ENCODE assay signal across 8 cellular contexts in the genomic region with DNA sequence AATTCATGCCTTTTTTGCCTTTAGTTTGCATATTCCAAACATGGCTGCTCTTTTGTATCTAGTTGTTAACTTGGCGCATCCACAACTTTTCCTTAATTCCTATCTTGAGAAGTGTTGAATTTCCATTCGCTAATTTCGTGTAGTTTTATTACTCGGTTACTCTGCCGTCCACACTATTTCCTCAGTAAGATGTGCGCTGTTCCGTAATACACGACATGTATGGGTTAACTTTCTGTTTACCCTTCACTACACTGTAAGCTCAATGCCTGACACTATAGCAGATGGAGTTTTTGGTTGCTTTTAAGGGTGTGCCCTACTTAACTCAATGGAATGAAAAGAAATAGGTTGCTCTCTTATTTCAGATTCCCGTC. TPM values are rescaled to one million over a fixed set of nuclear protein-coding genes. Genes with fewer than 3 reads are reported as not detected.
DNase-seq lines count a peak whose midpoint lies in the region; ATAC-seq and TF ChIP-seq lines count a peak whose summit lies in the region.

No MANE protein-coding gene starts in this region.

- dilution Hi-C loops in mammary epithelial cell (cut with HindIII; ENCODE audit: low sequenced_read_pairs): no loop called here

- BruUV-seq in mammary epithelial cell (replicated peaks; lab: Mats Ljungman, UMichigan): no TSS peak

- peaks cover 38% of the 10 kb centered on the region for H3K36me3 ChIP-seq in mammary epithelial cell (ENCODE audit: insufficient read depth, low read length)

- peak overlapping the region; percentile 92 for H3K4me3 Mint-ChIP-seq in stimulated activated naive CD8-positive, alpha-beta T cell treated with anti-CD3 and anti-CD28 coated beads, Interleukin-15, Interleukin-2, amounts not matched to agents 100 ng/mL and 50 ng/mL, for 24 hours
- H3K4me3 Mint-ChIP-seq in mesothelial cell of epicardium: peak overlapping the region; percentile 91

- H3K4me2 ChIP-seq in mammary epithelial cell (ENCODE audit: insufficient read depth, low read depth, low read length): peak overlapping the region; percentile 98

- peaks cover 64% of the 10 kb centered on the region for H3K4me1 Mint-ChIP-seq in stimulated activated naive CD8-positive, alpha-beta T cell treated with anti-CD3 and anti-CD28 coated beads, Interleukin-15, Interleukin-2, amounts not matched to agents 100 ng/mL and 50 ng/mL, for 24 hours (ENCODE audit: low read depth)
- peaks cover 24% of the 10 kb centered on the region for H3K4me1 Mint-ChIP-seq in mesothelial cell of epicardium

- 5% methylated on average over 9 of the region's 9 CpGs for WGBS in mammary epithelial cell (ENCODE audit: low coverage, missing lambda C conversion rate)

- peaks cover 19% of the 10 kb centered on the region for H3K4me1 ChIP-seq in mammary epithelial cell (ENCODE audit: insufficient read depth, low read length)

- H3K79me2 ChIP-seq in mammary epithelial cell (ENCODE audit: insufficient read depth, low read length): peaks cover 53% of the 10 kb centered on the region

- peak overlapping the region; percentile 100 for H3K27ac Mint-ChIP-seq in stimulated activated naive CD8-positive, alpha-beta T cell treated with anti-CD3 and anti-CD28 coated beads, Interleukin-15, Interleukin-2, amounts not matched to agents 100 ng/mL and 50 ng/mL, for 24 hours
- peak overlapping the region; percentile 83 for H3K27ac Mint-ChIP-seq in mesothelial cell of epicardium

- no peaks in the 10 kb centered on the region for H3K9me3 ChIP-seq in mammary epithelial cell (replicated peaks; ENCODE audit: insufficient read depth, low read length)

- ATAC-seq in stimulated activated naive CD8-positive, alpha-beta T cell treated with anti-CD3 and anti-CD28 coated beads, Interleukin-15, Interleukin-2, amounts not matched to agents 100 U/mL and 50 U/mL, for 24 hours: no peak
- ATAC-seq in HG03378 (IDR thresholded peaks at IDR 0.05; ENCODE audit: unreplicated experiment) (no peak), HG02852 (IDR thresholded peaks at IDR 0.05; ENCODE audit: unreplicated experiment) (no peak)

- intact Hi-C loops in mammary epithelial cell (cut with micrococcal nuclease): loop anchor here (2.0 kb wide), 1 partner anchor 92 kb away; no protein-coding TSS in a partner anchor

- H3K27ac ChIP-seq in mammary epithelial cell (ENCODE audit: insufficient read depth, low read depth, low read length): peak overlapping the region; percentile 93

- H3K27me3 Mint-ChIP-seq in stimulated activated naive CD8-positive, alpha-beta T cell treated with anti-CD3 and anti-CD28 coated beads, Interleukin-15, Interleukin-2, amounts not matched to agents 100 ng/mL and 50 ng/mL, for 24 hours: no peaks in the 10 kb centered on the region
- no peaks in the 10 kb centered on the region for H3K27me3 Mint-ChIP-seq in mesothelial cell of epicardium (ENCODE audit: low read depth)

- peaks cover 58% of the 10 kb centered on the region for H3K36me3 Mint-ChIP-seq in stimulated activated naive CD8-positive, alpha-beta T cell treated with anti-CD3 and anti-CD28 coated beads, Interleukin-15, Interleukin-2, amounts not matched to agents 100 ng/mL and 50 ng/mL, for 24 hours (ENCODE audit: low read depth)
- peaks cover 22% of the 10 kb centered on the region for H3K36me3 Mint-ChIP-seq in mesothelial cell of epicardium

- peaks cover 4% of the 10 kb centered on the region for H4K20me1 ChIP-seq in mammary epithelial cell (ENCODE audit: insufficient read depth, low read length)

- peak overlapping the region; percentile 97 for H3K9ac ChIP-seq in mammary epithelial cell (ENCODE audit: insufficient read depth, low read length)

- no peaks in the 10 kb centered on the region for H3K27me3 ChIP-seq in mammary epithelial cell (ENCODE audit: insufficient read depth, low read length)

- no peak for DNase-seq in stimulated activated naive CD8-positive, alpha-beta T cell treated with anti-CD3 and anti-CD28 coated beads, Interleukin-15, Interleukin-2, amounts not matched to agents 100 U/mL and 50 U/mL, for 24 hours
- no peak for DNase-seq in mammary epithelial cell
- DNase-seq in mesothelial cell of epicardium (ENCODE audit: low spot score in 2 of 2, unreplicated experiment in 2 of 2): no peak
- DNase-seq in anterior cingulate cortex (lab: John Stamatoyannopoulos, UW): no peak
- DNase-seq in D341Med (ENCODE audit: low spot score): no peak

- TF ChIP-seq CTCF in mammary epithelial cell (conservative IDR thresholded peaks at IDR 0.05 in 1 of 2, IDR thresholded peaks at IDR 0.05 in 1 of 2; ENCODE audit: extremely low read depth in 1 of 2, insufficient read depth in 1 of 2, low read depth in 1 of 2, low read length in 2 of 2) (no peak), mesothelial cell of epicardium (IDR thresholded peaks at IDR 0.05; ENCODE audit: unreplicated experiment) (no peak)

- CTCF ChIA-PET in mammary epithelial cell (lab: Charles Lee; ENCODE audit: low non-redundant PET): interaction anchor here (0.7 kb wide), 1 partner anchor 784 kb away, joined by 3 read pairs; no protein-coding TSS in a partner anchor

- H2AFZ ChIP-seq in mammary epithelial cell (ENCODE audit: low read depth, low read length): no peak overlapping the region

- in situ Hi-C loops in mammary epithelial cell (cut with MboI; ENCODE audit: low sequenced_read_pairs in 2 of 2): no loop called here

- peak overlapping the region; percentile 58 to 95 (median 92) for H3K4me3 ChIP-seq in mammary epithelial cell (replicated peaks in 1 of 3; ENCODE audit: insufficient read depth in 1 of 3, low read depth in 2 of 3, low read length in 3 of 3)

- H3K9me3 Mint-ChIP-seq in stimulated activated naive CD8-positive, alpha-beta T cell treated with anti-CD3 and anti-CD28 coated beads, Interleukin-15, Interleukin-2, amounts not matched to agents 100 ng/mL and 50 ng/mL, for 24 hours: no peaks in the 10 kb centered on the region
- no peaks in the 10 kb centered on the region for H3K9me3 Mint-ChIP-seq in mesothelial cell of epicardium

RNA-seq across cellular contexts. Expression of gene RPSA, which starts 0.7 kb away (rescaled TPM):
- total RNA-seq in mammary epithelial cell (1,000 to 10,000 TPM in 1 of 2 donors, 100 to 1,000 TPM in 1; 874 to 1,396 TPM), mesothelial cell of epicardium (1,061 to 1,093 TPM (median 1,080 TPM) in 3 replicates)
- polyA plus RNA-seq in mammary epithelial cell: 2,903 TPM
- 1,449 TPM for polyA minus RNA-seq in mammary epithelial cell

RNA-seq across cellular contexts. Expression of gene SLC25A38, which starts 24.1 kb away (rescaled TPM):
- total RNA-seq in mammary epithelial cell (10 to 100 TPM; 27.5 to 34.9 TPM), mesothelial cell of epicardium (25.6 to 28.4 TPM (median 28.1 TPM) in 3 replicates)
- polyA plus RNA-seq in mammary epithelial cell: 29.3 TPM
- 39.6 TPM for polyA minus RNA-seq in mammary epithelial cell
